In the genomic region with DNA sequence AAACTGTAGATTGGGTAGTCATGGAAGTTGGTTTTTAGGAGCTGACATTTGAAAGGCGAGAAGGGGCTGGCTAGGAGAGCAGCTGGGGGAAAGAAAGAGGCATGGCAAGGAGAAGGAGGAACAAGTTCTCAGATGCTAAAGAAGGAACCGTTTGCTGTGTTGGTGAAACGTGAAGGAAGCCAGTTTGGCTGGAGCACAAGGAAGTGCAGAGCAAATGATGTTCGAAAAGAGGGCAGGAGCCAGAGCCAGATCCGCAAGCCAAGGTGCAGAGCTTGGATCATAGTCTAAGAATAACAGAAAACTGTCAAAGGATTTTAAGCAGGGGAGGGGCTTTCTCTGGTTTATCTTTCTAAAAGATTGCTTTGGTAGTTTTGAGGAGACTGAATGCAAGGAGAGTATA, we compare ENCODE assay signal across 5 cellular contexts.
"Had no signal": no experiment of that assay in that cellular context is flagged by ENCODE, and none has a peak within 500 bp of the region (broad histone marks: within the 10 kb centered on the region; RNA-seq: fewer than 3 reads in every experiment).

No MANE protein-coding gene starts in this region.

- DNase-seq: H9, HCEC 1CT, KBM-7 had no signal

- H3K4me3 ChIP-seq: GM23338 had no signal

- H3K4me3 Mint-ChIP-seq: GM23338, H9, IgD-negative memory B cell had no signal

- H3K9me3 Mint-ChIP-seq: GM23338, H9 had no signal

- H3K4me1 Mint-ChIP-seq: IgD-negative memory B cell had no signal

- ATAC-seq: GM23338 had no signal
